Comparison of ENCODE assay signal across 25 cellular contexts in genomic region chr1:176122282-176122681, GRCh38.
"Had no signal": no experiment of that assay in that cellular context is flagged by ENCODE, and none has a peak within 500 bp of the region (broad histone marks: within the 10 kb centered on the region; RNA-seq: fewer than 3 reads in every experiment).

No MANE protein-coding gene starts in this region.

- H3K27ac ChIP-seq: neural progenitor cell, ovary, parathyroid adenoma, psoas muscle, right lobe of liver, sigmoid colon, stomach, thoracic aorta, thyroid gland, tibial nerve, upper lobe of left lung, vagina had no signal

- H3K4me1 ChIP-seq: neural progenitor cell, parathyroid adenoma, psoas muscle, right lobe of liver, stomach, thyroid gland, tibial nerve, upper lobe of left lung, vagina had no signal

- H3K4me3 ChIP-seq: neural progenitor cell, ovary, psoas muscle, right lobe of liver, sigmoid colon, stomach, thoracic aorta, thyroid gland, tibial nerve, upper lobe of left lung, vagina had no signal

- H3K9ac ChIP-seq: neural progenitor cell, parathyroid adenoma had no signal

- H3K36me3 ChIP-seq: neural progenitor cell, ovary, right lobe of liver, thoracic aorta, thyroid gland, vagina had no signal

- FAIRE-seq: small intestine, urothelium cell line had no signal

- H3K4me2 ChIP-seq: neural progenitor cell had no signal

- DNase-seq: occipital lobe; ovary; posterior cingulate gyrus; psoas muscle; right cardiac atrium; right lobe of liver; sigmoid colon; small intestine; stimulated activated CD4-positive, alpha-beta T cell treated with anti-CD3 and anti-CD28 coated beads, Interleukin-15, amount 100 ng/mL, for 24 hours; stimulated activated CD4-positive, alpha-beta T cell treated with anti-CD3 and anti-CD28 coated beads, Interleukin-2, amount 100 ng/mL, for 24 hours; stimulated activated CD4-positive, alpha-beta T cell treated with anti-CD3 and anti-CD28 coated beads, Interleukin-2, amount 100 ng/mL, for 48 hours; stimulated activated CD4-positive, alpha-beta T cell treated with anti-CD3 and anti-CD28 coated beads, Interleukin-4, amount 100 ng/mL, for 24 hours; stimulated activated naive B cell treated with anti-CD40 and anti-IgM and Interleukin-4, amounts not matched to agents 10 μg/mL and 1 μg/mL and 100 μg/mL, for 72 hours; stimulated activated naive CD4-positive, alpha-beta T cell treated with Interleukin-2 at 50 U/mL for 16 hours; stomach; thyroid gland; trophoblast cell; upper lobe of left lung had no signal

- H3K79me2 ChIP-seq: parathyroid adenoma had no signal

- H3K27me3 ChIP-seq: neural progenitor cell, ovary, right lobe of liver, sigmoid colon, stomach, thyroid gland, tibial nerve, upper lobe of left lung, vagina had no signal

- H3K9me3 ChIP-seq: ovary, right lobe of liver, thyroid gland, vagina had no signal

- H2AFZ ChIP-seq: neural progenitor cell, parathyroid adenoma had no signal

- ATAC-seq: psoas muscle; right cardiac atrium; right lobe of liver; stimulated activated effector memory CD8-positive, alpha-beta T cell treated with anti-CD3 and anti-CD28 coated beads, Interleukin-12 subunit alpha, Interleukin-12 subunit beta, amount 100 ng/mL, for 72 hours; stimulated activated naive B cell treated with anti-CD40 and anti-IgM and Interleukin-4, amounts not matched to agents 10 μg/mL and 1 μg/mL and 100 μg/mL, for 72 hours had no signal
